In the genomic region with DNA sequence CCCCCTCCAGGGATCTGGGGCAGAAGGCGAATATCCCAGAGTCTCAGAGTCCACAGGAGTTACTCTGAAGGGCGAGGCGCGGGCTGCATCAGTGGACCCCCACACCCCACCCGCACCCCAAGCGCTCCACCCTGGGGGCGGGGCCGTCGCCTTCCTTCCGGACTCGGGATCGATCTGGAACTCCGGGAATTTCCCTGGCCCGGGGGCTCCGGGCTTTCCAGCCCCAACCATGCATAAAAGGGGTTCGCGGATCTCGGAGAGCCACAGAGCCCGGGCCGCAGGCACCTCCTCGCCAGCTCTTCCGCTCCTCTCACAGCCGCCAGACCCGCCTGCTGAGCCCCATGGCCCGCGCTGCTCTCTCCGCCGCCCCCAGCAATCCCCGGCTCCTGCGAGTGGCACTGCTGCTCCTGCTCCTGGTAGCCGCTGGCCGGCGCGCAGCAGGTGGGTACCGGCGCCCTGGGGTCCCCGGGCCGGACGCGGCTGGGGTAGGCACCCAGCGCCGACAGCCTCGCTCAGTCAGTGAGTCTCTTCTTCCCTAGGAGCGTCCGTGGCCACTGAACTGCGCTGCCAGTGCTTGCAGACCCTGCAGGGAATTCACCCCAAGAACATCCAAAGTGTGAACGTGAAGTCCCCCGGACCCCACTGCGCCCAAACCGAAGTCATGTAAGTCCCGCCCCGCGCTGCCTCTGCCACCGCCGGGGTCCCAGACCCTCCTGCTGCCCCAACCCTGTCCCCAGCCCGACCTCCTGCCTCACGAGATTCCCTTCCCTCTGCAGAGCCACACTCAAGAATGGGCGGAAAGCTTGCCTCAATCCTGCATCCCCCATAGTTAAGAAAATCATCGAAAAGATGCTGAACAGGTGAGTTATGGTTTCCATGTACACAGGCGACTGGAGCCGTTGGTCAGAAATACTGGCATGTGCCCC, we compare ENCODE assay signal across 8 cellular contexts. TPM values are rescaled to one million over a fixed set of nuclear protein-coding genes. Genes with fewer than 3 reads are reported as not detected.
DNase-seq lines count a peak whose midpoint lies in the region; ATAC-seq and TF ChIP-seq lines count a peak whose summit lies in the region.

CXCL1 (plus strand) TSS at position 264 of the 926 bp plus-strand sequence; CDS start at position 342, 78 bp downstream.

- H3K4me1 Mint-ChIP-seq in activated CD4-positive, alpha-beta T cell treated with anti-CD3 and anti-CD28 coated beads for 36 hours, result no peaks in the 10 kb centered on the region
- H3K4me1 Mint-ChIP-seq in activated CD4-positive, alpha-beta T cell treated with anti-CD3 and anti-CD28 coated beads, Interleukin-2, amount 10 ng/mL, durations not matched to agents 7 days and 5 days, result peaks cover 4% of the 10 kb centered on the region

- H3K4me1 ChIP-seq in suprapubic skin, result peaks cover 20% of the 10 kb centered on the region

- H3K36me3 Mint-ChIP-seq in activated CD4-positive, alpha-beta T cell treated with anti-CD3 and anti-CD28 coated beads for 36 hours (ENCODE audit: low read depth), result no peaks in the 10 kb centered on the region
- H3K36me3 Mint-ChIP-seq in activated CD4-positive, alpha-beta T cell treated with anti-CD3 and anti-CD28 coated beads, Interleukin-2, amount 10 ng/mL, durations not matched to agents 7 days and 5 days (ENCODE audit: low read depth), result no peaks in the 10 kb centered on the region

- intact Hi-C loops in activated CD4-positive, alpha-beta T cell treated with anti-CD3 and anti-CD28 coated beads for 36 hours (cut with DNase I, micrococcal nuclease), result loop anchor here in 1 of 2 experiments (10.0 kb wide), 1 partner anchor 205 kb away; no protein-coding TSS in a partner anchor

- H3K36me3 ChIP-seq in suprapubic skin, result no peaks in the 10 kb centered on the region

- no peak for ATAC-seq in activated CD4-positive, alpha-beta T cell treated with anti-CD3 and anti-CD28 coated beads for 36 hours

- H3K9me3 Mint-ChIP-seq in activated CD4-positive, alpha-beta T cell treated with anti-CD3 and anti-CD28 coated beads for 36 hours (ENCODE audit: low read depth), result no peaks in the 10 kb centered on the region
- H3K9me3 Mint-ChIP-seq in activated CD4-positive, alpha-beta T cell treated with anti-CD3 and anti-CD28 coated beads, Interleukin-2, amount 10 ng/mL, durations not matched to agents 7 days and 5 days, result no peaks in the 10 kb centered on the region

- H3K4me3 Mint-ChIP-seq in activated CD4-positive, alpha-beta T cell treated with anti-CD3 and anti-CD28 coated beads for 36 hours, result peak within 1 kb of the TSS; percentile 32
- H3K4me3 Mint-ChIP-seq in activated CD4-positive, alpha-beta T cell treated with anti-CD3 and anti-CD28 coated beads, Interleukin-2, amount 10 ng/mL, durations not matched to agents 7 days and 5 days, result no peak within 1 kb of the TSS

- CTCF ChIA-PET in activated CD4-positive, alpha-beta T cell treated with anti-CD3 and anti-CD28 coated beads for 36 hours (lab: Charles Lee), result no interaction called here
- CTCF ChIA-PET in activated CD4-positive, alpha-beta T cell treated with anti-CD3 and anti-CD28 coated beads, Interleukin-2, amount 10 ng/mL, durations not matched to agents 7 days and 5 days (lab: Charles Lee), result no interaction called here

- no peak for TF ChIP-seq EP300 in suprapubic skin (IDR thresholded peaks at IDR 0.05)

- no peak within 1 kb of the TSS for H3K27ac ChIP-seq in suprapubic skin

- TF ChIP-seq POLR2A in suprapubic skin (IDR thresholded peaks at IDR 0.05), result no peak

- peaks cover 29% of the 10 kb centered on the region for H3K27me3 Mint-ChIP-seq in activated CD4-positive, alpha-beta T cell treated with anti-CD3 and anti-CD28 coated beads for 36 hours
- H3K27me3 Mint-ChIP-seq in activated CD4-positive, alpha-beta T cell treated with anti-CD3 and anti-CD28 coated beads, Interleukin-2, amount 10 ng/mL, durations not matched to agents 7 days and 5 days, result peaks cover 26% of the 10 kb centered on the region

- H3K27me3 ChIP-seq in suprapubic skin, result peaks cover 25% of the 10 kb centered on the region

- H3K4me3 ChIP-seq in cardiac fibroblast (replicated peaks in 1 of 2; ENCODE audit: low read depth in 2 of 2, low read length in 2 of 2) (peak within 1 kb of the TSS; percentile 68 to 71), suprapubic skin (peak within 1 kb of the TSS; percentile 59)

- TF ChIP-seq CTCF in cardiac fibroblast (IDR thresholded peaks at IDR 0.05; ENCODE audit: low read depth, low read length) (no peak), suprapubic skin (IDR thresholded peaks at IDR 0.05) (no peak), GM13977 (IDR thresholded peaks at IDR 0.05; ENCODE audit: extremely low read depth, insufficient read depth, missing control alignments) (no peak)

- WGBS in suprapubic skin, result 21% methylated on average over 25 of the region's 61 CpGs

- in situ Hi-C loops in GM13977 (cut with MboI; ENCODE audit: low pct_unique_long_range_greater_than_20kb, low sequenced_read_pairs, unreplicated experiment), result no loop called here

- peak; percentile 16 for DNase-seq in activated CD4-positive, alpha-beta T cell treated with anti-CD3 and anti-CD28 coated beads for 36 hours
- no peak for DNase-seq in activated CD4-positive, alpha-beta T cell treated with anti-CD3 and anti-CD28 coated beads, Interleukin-2, amount 10 ng/mL, durations not matched to agents 7 days and 5 days
- DNase-seq in cardiac fibroblast (ENCODE audit: low read depth in 2 of 2), result peak; percentile 67 to 91
- DNase-seq in kidney tubule cell (ENCODE audit: low spot score), result peak; percentile 93
- peak in 1 of 2 donors; percentile 69 for DNase-seq in suprapubic skin (ENCODE audit: low spot score in 2 of 2)
- no peak for DNase-seq in OCI-M1 (lab: John Stamatoyannopoulos, UW)
- DNase-seq in GM13977 (ENCODE audit: low spot score), result no peak
- DNase-seq in activated naive CD4-positive, alpha-beta T cell treated with anti-CD3 and anti-CD28 coated beads, Interleukin-2, amount 50 U/mL, for 16 hours, result no peak

- H3K27ac Mint-ChIP-seq in activated CD4-positive, alpha-beta T cell treated with anti-CD3 and anti-CD28 coated beads for 36 hours, result no peak within 1 kb of the TSS
- no peak within 1 kb of the TSS for H3K27ac Mint-ChIP-seq in activated CD4-positive, alpha-beta T cell treated with anti-CD3 and anti-CD28 coated beads, Interleukin-2, amount 10 ng/mL, durations not matched to agents 7 days and 5 days

- H3K9me3 ChIP-seq in suprapubic skin, result no peaks in the 10 kb centered on the region

- POLR2A ChIA-PET in activated CD4-positive, alpha-beta T cell treated with anti-CD3 and anti-CD28 coated beads for 36 hours (lab: Charles Lee), result no interaction called here
- POLR2A ChIA-PET in activated CD4-positive, alpha-beta T cell treated with anti-CD3 and anti-CD28 coated beads, Interleukin-2, amount 10 ng/mL, durations not matched to agents 7 days and 5 days (lab: Charles Lee), result no interaction called here

RNA-seq across cellular contexts. Expression of gene CXCL1, which starts in this region (rescaled TPM):
- total RNA-seq in activated CD4-positive, alpha-beta T cell treated with anti-CD3 and anti-CD28 coated beads for 36 hours, result not detected
- total RNA-seq in activated CD4-positive, alpha-beta T cell treated with anti-CD3 and anti-CD28 coated beads, Interleukin-2, amount 10 ng/mL, durations not matched to agents 7 days and 5 days, result not detected
- total RNA-seq in suprapubic skin, result 1 to 10 TPM in 1 of 4 donors, under 1 TPM in 1, not detected in 2; 0.59 to 1.7 TPM

Comparison
In these comparisons a context has a peak if more than half of its experiments do, and no peak if none do; other contexts are left out.
1. Peak in DNase-seq in activated CD4-positive, alpha-beta T cell treated with anti-CD3 and anti-CD28 coated beads for 36 hours; RNA of the gene not detected or under 1 TPM.
2. DNase-seq: peak in cardiac fibroblast (2 of 2) and kidney tubule cell (single experiment); none in activated CD4-positive, alpha-beta T cell treated with anti-CD3 and anti-CD28 coated beads, Interleukin-2, amount 10 ng/mL, durations not matched to agents 7 days and 5 days (single experiment), OCI-M1 (single experiment), GM13977 (single experiment) and activated naive CD4-positive, alpha-beta T cell treated with anti-CD3 and anti-CD28 coated beads, Interleukin-2, amount 50 U/mL, for 16 hours (single experiment).